13 cellular contexts compared by ENCODE assay signal in the genomic region with DNA sequence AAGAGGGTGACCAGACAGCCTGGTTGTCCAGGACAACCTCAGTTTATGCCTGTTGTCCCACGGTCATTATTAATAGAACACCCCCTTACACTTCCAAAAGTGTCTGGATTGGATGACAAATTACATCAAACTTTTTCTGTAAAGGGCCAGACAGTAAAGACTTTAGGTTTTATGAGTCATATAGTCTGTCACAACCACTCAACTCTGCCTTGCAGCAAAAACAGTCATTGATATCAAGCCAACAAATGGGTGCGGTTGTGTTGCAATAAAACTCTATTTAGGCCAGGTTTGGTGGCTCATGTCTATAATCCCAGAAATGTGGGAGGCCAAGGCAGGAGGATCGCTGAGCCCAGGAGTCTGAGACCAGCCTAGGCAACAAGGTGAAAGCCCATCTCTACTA.
DNase-seq lines count a peak whose midpoint lies in the region; ATAC-seq, FAIRE-seq and TF ChIP-seq lines count a peak whose summit lies in the region.
"Had no signal": no experiment of that assay in that cellular context is flagged by ENCODE, and none has a peak within 500 bp of the region (broad histone marks: within the 10 kb centered on the region; RNA-seq: fewer than 3 reads in every experiment).

No MANE protein-coding gene starts in this region.

- peaks cover 0 to 8% of the 10 kb centered on the region in 2 experiments; a peak in 2 of 4 replicates for H3K4me1 ChIP-seq in HCT116 (ENCODE audit: control insufficient read depth in 1 of 2, insufficient read depth in 2 of 2, low read length in 2 of 2)
- no peaks in the 10 kb centered on the region for H3K4me1 ChIP-seq in mesendoderm (ENCODE audit: control insufficient read depth, low read depth, low read length)
- H3K4me1 ChIP-seq: heart left ventricle had no signal

- no peaks in the 10 kb centered on the region for H3K9me3 ChIP-seq in HCT116 (ENCODE audit: control insufficient read depth in 1 of 2, insufficient read depth in 1 of 2, low read depth in 1 of 2, low read length in 2 of 2)
- H3K9me3 ChIP-seq: heart left ventricle had no signal

- H3K4me3 ChIP-seq in AG10803 (ENCODE audit: low read length) (no peak overlapping the region), HCT116 (replicated peaks in 1 of 2; ENCODE audit: low read depth in 1 of 2, low read length in 2 of 2) (no peak overlapping the region), fibroblast of villous mesenchyme (ENCODE audit: low read depth, low read length) (no peak overlapping the region), mesendoderm (ENCODE audit: low read length) (no peak overlapping the region)
- H3K4me3 ChIP-seq: heart left ventricle had no signal

- 0 out of 4 replicates have a peak, but pooled peaks cover 0 to 4% of the 10 kb centered on the region in 2 experiments for H3K36me3 ChIP-seq in HCT116 (ENCODE audit: control insufficient read depth in 1 of 2, insufficient read depth in 2 of 2, low read length in 2 of 2)
- peaks cover 1% of the 10 kb centered on the region for H3K36me3 ChIP-seq in mesendoderm (ENCODE audit: control insufficient read depth, insufficient read depth, low read length)

- TF ChIP-seq RAD21 in HCT116 (IDR thresholded peaks at IDR 0.05; ENCODE audit: low read depth), result no peak

- TF ChIP-seq POLR2A in HCT116 (IDR thresholded peaks at IDR 0.05; ENCODE audit: borderline replicate concordance, extremely low read depth, insufficient read depth, insufficient read length), result no peak

- H3K79me2 ChIP-seq in HCT116 (ENCODE audit: insufficient read depth, low read length) (no peaks in the 10 kb centered on the region), mesendoderm (ENCODE audit: control insufficient read depth, insufficient read depth, low read length) (no peaks in the 10 kb centered on the region)

- H3K27me3 ChIP-seq in HCT116 (ENCODE audit: insufficient read depth, low read length), result no peaks in the 10 kb centered on the region
- no peaks in the 10 kb centered on the region for H3K27me3 ChIP-seq in mesendoderm (ENCODE audit: insufficient read depth, low read length, poor library complexity)
- H3K27me3 ChIP-seq: heart left ventricle had no signal

- DNase-seq in AG10803 (ENCODE audit: low read depth), result peak; percentile 79
- no peak for DNase-seq in HCT116 (ENCODE audit: low read depth, low spot score)
- peak; percentile 82 for DNase-seq in SIG-M5 (lab: John Stamatoyannopoulos, UW)
- DNase-seq in fibroblast of villous mesenchyme (ENCODE audit: low read depth), result peak; percentile 74
- no peak for DNase-seq in mesendoderm
- no peak for DNase-seq in GM19239 (ENCODE audit: insufficient read length, low spot score)
- no peak for DNase-seq in GM10266 (ENCODE audit: extremely low spot score)
- DNase-seq: GOT3; heart left ventricle; midbrain; NCI-H2171; stimulated activated naive CD4-positive, alpha-beta T cell treated with Interleukin-2 at 50 U/mL for 16 hours had no signal

- no peak for FAIRE-seq in GM19239 (lab: Jason Lieb, UNC)

- BruUV-seq in HCT116 (replicated peaks; lab: Mats Ljungman, UMichigan), result no TSS peak

- POLR2A ChIA-PET in HCT116 (lab: Charles Lee), result no interaction called here

- ATAC-seq in HCT116, result peak; percentile 49; the same call in 1 of the 2 replicates
- ATAC-seq in HG03521 (IDR thresholded peaks at IDR 0.05; ENCODE audit: unreplicated experiment), result no peak
- ATAC-seq: heart left ventricle had no signal

- WGBS in mesendoderm (ENCODE audit: extremely low coverage, insufficient coverage, low lambda C conversion rate), result no CpG with 5 or more reads among the region's 3 CpGs

- H2BK120ac ChIP-seq in mesendoderm (ENCODE audit: low read depth, low read length), result no peak overlapping the region

- H3K9me2 ChIP-seq in HCT116 (ENCODE audit: insufficient read depth), result no peaks in the 10 kb centered on the region

- H2BK5ac ChIP-seq in mesendoderm (ENCODE audit: low read length), result no peak overlapping the region

- no peak overlapping the region for H2AK5ac ChIP-seq in mesendoderm (ENCODE audit: low read length)

- no peak for TF ChIP-seq CTCF in AG10803 (conservative IDR thresholded peaks at IDR 0.05; ENCODE audit: low read length)
- no peak for TF ChIP-seq CTCF in HCT116 (IDR thresholded peaks at IDR 0.05 in 2 of 3, conservative IDR thresholded peaks at IDR 0.05 in 1 of 3; ENCODE audit: borderline replicate concordance in 1 of 3, insufficient read depth in 1 of 3, low read depth in 2 of 3, low read length in 2 of 3)
- no peak for TF ChIP-seq CTCF in fibroblast of villous mesenchyme (IDR thresholded peaks at IDR 0.05; ENCODE audit: insufficient read depth, low read depth, low read length)
- TF ChIP-seq CTCF in GM10266 (IDR thresholded peaks at IDR 0.05; ENCODE audit: control insufficient read depth, insufficient read depth, low read depth, missing control alignments), result no peak

- H3K4me2 ChIP-seq in HCT116 (ENCODE audit: low read length) (peak overlapping the region; percentile 8; the same call in 1 of the 2 replicates), mesendoderm (ENCODE audit: low read length) (no peak overlapping the region)

- no peak overlapping the region for H3K18ac ChIP-seq in mesendoderm (ENCODE audit: low read length)

- H4K20me1 ChIP-seq in HCT116 (ENCODE audit: insufficient read depth), result no peaks in the 10 kb centered on the region

- H3K79me1 ChIP-seq in mesendoderm (ENCODE audit: low read length), result no peaks in the 10 kb centered on the region

- H3K23ac ChIP-seq in mesendoderm (ENCODE audit: low read length), result no peak overlapping the region

- no peak overlapping the region for H2BK15ac ChIP-seq in mesendoderm (replicated peaks; ENCODE audit: low read depth)

- H2AFZ ChIP-seq in HCT116 (ENCODE audit: low read depth, low read length, poor library complexity, severe bottlenecking), result no peak overlapping the region

- RAD21 ChIA-PET in HCT116 (lab: Charles Lee; ENCODE audit: low non-redundant PET in 1 of 2, low total read pairs in 2 of 2, uncharacterized antibody in 2 of 2, unreplicated experiment in 2 of 2), result interaction anchor here in 1 of 2 experiments (1.0 kb wide), 1 partner anchor 962 kb away, joined by 3 read pairs; no protein-coding TSS in a partner anchor

- no peak overlapping the region for H4K5ac ChIP-seq in mesendoderm (ENCODE audit: low read length)

- H3K9ac ChIP-seq in HCT116 (ENCODE audit: low read length) (no peak overlapping the region), mesendoderm (ENCODE audit: low read length) (no peak overlapping the region)

- no peak overlapping the region for H3K56ac ChIP-seq in mesendoderm (ENCODE audit: low read length)

- H3K27ac ChIP-seq in HCT116 (ENCODE audit: low read depth, low read length), result no peak overlapping the region
- no peak overlapping the region for H3K27ac ChIP-seq in mesendoderm (ENCODE audit: low read depth, low read length)
- H3K27ac ChIP-seq: heart left ventricle had no signal

- no peak overlapping the region for H3K4ac ChIP-seq in mesendoderm (ENCODE audit: low read depth, low read length)

- CTCF ChIA-PET in HCT116 (lab: Charles Lee), result no interaction called here

- H4K8ac ChIP-seq in mesendoderm (ENCODE audit: low read depth, low read length), result no peak overlapping the region

- intact Hi-C loops in HCT116 (cut with micrococcal nuclease), result loop anchor here (1.0 kb wide), 1 partner anchor 703 kb away; no protein-coding TSS in a partner anchor

TF ChIP-seq in HCT116, 20 proteins besides CTCF, POLR2A, EP300 and RAD21 (continues in another document):
- TF ChIP-seq, protein P1, sequence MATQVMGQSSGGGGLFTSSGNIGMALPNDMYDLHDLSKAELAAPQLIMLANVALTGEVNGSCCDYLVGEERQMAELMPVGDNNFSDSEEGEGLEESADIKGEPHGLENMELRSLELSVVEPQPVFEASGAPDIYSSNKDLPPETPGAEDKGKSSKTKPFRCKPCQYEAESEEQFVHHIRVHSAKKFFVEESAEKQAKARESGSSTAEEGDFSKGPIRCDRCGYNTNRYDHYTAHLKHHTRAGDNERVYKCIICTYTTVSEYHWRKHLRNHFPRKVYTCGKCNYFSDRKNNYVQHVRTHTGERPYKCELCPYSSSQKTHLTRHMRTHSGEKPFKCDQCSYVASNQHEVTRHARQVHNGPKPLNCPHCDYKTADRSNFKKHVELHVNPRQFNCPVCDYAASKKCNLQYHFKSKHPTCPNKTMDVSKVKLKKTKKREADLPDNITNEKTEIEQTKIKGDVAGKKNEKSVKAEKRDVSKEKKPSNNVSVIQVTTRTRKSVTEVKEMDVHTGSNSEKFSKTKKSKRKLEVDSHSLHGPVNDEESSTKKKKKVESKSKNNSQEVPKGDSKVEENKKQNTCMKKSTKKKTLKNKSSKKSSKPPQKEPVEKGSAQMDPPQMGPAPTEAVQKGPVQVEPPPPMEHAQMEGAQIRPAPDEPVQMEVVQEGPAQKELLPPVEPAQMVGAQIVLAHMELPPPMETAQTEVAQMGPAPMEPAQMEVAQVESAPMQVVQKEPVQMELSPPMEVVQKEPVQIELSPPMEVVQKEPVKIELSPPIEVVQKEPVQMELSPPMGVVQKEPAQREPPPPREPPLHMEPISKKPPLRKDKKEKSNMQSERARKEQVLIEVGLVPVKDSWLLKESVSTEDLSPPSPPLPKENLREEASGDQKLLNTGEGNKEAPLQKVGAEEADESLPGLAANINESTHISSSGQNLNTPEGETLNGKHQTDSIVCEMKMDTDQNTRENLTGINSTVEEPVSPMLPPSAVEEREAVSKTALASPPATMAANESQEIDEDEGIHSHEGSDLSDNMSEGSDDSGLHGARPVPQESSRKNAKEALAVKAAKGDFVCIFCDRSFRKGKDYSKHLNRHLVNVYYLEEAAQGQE (IDR thresholded peaks at IDR 0.05; ENCODE audit: low read depth), result no peak
- TF ChIP-seq EGR1 (IDR thresholded peaks at IDR 0.05; ENCODE audit: low read depth) (no peak), ELF1 (IDR thresholded peaks at IDR 0.05; ENCODE audit: borderline replicate concordance, low read depth) (no peak), ATF3 (IDR thresholded peaks at IDR 0.05) (no peak), ZBTB33 (IDR thresholded peaks at IDR 0.05; ENCODE audit: extremely low read depth, insufficient replicate concordance, low read length) (no peak)

Comparison
In these comparisons a context has a peak if more than half of its experiments do, and no peak if none do; other contexts are left out.
1. DNase-seq: peak in AG10803 (single experiment), SIG-M5 (single experiment) and fibroblast of villous mesenchyme (single experiment); none in HCT116 (single experiment), mesendoderm (single experiment), GM19239 (single experiment) and GM10266 (single experiment).